In genomic region chr5:167587768-167588167, GRCh38 we compare ENCODE assay signal across 10 cellular contexts.
DNase-seq lines count a peak whose midpoint lies in the region; ATAC-seq, FAIRE-seq and TF ChIP-seq lines count a peak whose summit lies in the region.
"Had no signal": no experiment of that assay in that cellular context is flagged by ENCODE, and none has a peak within 500 bp of the region (broad histone marks: within the 10 kb centered on the region; RNA-seq: fewer than 3 reads in every experiment).

No MANE protein-coding gene starts in this region.

- H2AFZ ChIP-seq in PC-9: no peak overlapping the region

- no TSS peak for BruUV-seq in PC-9 (replicated peaks; lab: Mats Ljungman, UMichigan)

- CTCF ChIA-PET in PC-9 (lab: Charles Lee): no interaction called here

- no peaks in the 10 kb centered on the region for H3K9me2 ChIP-seq in PC-9 (ENCODE audit: insufficient read depth)

- no peaks in the 10 kb centered on the region for H4K20me1 ChIP-seq in PC-9 (ENCODE audit: insufficient read depth)

- H3K4me1 ChIP-seq in PC-9 (replicated peaks; ENCODE audit: insufficient read depth): no peaks in the 10 kb centered on the region

- no peak for FAIRE-seq in urothelium cell line (lab: Jason Lieb, UNC)

- no peaks in the 10 kb centered on the region for H3F3A ChIP-seq in PC-9 (ENCODE audit: insufficient read depth, low read depth)

- intact Hi-C loops in left ventricle myocardium superior (cut with micrococcal nuclease): no loop called here
- intact Hi-C loops in Right ventricle myocardium superior (cut with DNase I): no loop called here
- intact Hi-C loops in PC-9 (cut with micrococcal nuclease; ENCODE audit: unreplicated experiment): loop anchor here (2.0 to 5.0 kb wide), 3 partner anchors 111 to 230 kb away; no protein-coding TSS in a partner anchor

- DNase-seq in left ventricle myocardium superior (no peak), Right ventricle myocardium superior (no peak), PC-9 (peak in 1 of 2 experiments; percentile 17), fibroblast of villous mesenchyme (ENCODE audit: low read depth) (peak; percentile 22), urothelium cell line (ENCODE audit: low spot score) (peak; percentile 57), NCI-H446 (lab: John Stamatoyannopoulos, UW) (no peak)
- DNase-seq in NK-92 treated with Interleukin-12 subunit alpha and Interleukin-12 subunit beta, amount 100 ng/mL, for 24 hours (lab: John Stamatoyannopoulos, UW): no peak
- DNase-seq: effector memory CD4-positive, alpha-beta T cell; GDM1 had no signal

- H3K79me2 ChIP-seq in PC-9 (ENCODE audit: low read depth): no peaks in the 10 kb centered on the region

- no peak overlapping the region for H3K4me2 ChIP-seq in PC-9

- H3K9me3 ChIP-seq in PC-9 (ENCODE audit: insufficient read depth, low read depth): no peaks in the 10 kb centered on the region

- POLR2A ChIA-PET in PC-9 (lab: Charles Lee; ENCODE audit: unreplicated experiment): no interaction called here

- H3K36me3 ChIP-seq in PC-9 (ENCODE audit: low read depth): no peaks in the 10 kb centered on the region

- ATAC-seq in left ventricle myocardium superior (peak; percentile 39), Right ventricle myocardium superior (ENCODE audit: poor library complexity) (no peak), GM21723 (IDR thresholded peaks at IDR 0.05; ENCODE audit: unreplicated experiment) (no peak)

- H3K27ac ChIP-seq in PC-9: no peak overlapping the region

- H3K27me3 ChIP-seq in PC-9 (ENCODE audit: insufficient read depth, low read depth): no peaks in the 10 kb centered on the region

- no peak overlapping the region for H3K4me3 ChIP-seq in PC-9
- no peak overlapping the region for H3K4me3 ChIP-seq in fibroblast of villous mesenchyme (ENCODE audit: low read depth, low read length)

- TF ChIP-seq CTCF in PC-9 (conservative IDR thresholded peaks at IDR 0.05) (peak; percentile 60), fibroblast of villous mesenchyme (IDR thresholded peaks at IDR 0.05; ENCODE audit: insufficient read depth, low read depth, low read length) (peak; percentile 69)

Comparison
In these comparisons a context has a peak if more than half of its experiments do, and no peak if none do; other contexts are left out.
1. DNase-seq: peak in fibroblast of villous mesenchyme (single experiment) and urothelium cell line (single experiment); none in left ventricle myocardium superior (single experiment), Right ventricle myocardium superior (single experiment), NCI-H446 (0 of 2) and NK-92 treated with Interleukin-12 subunit alpha and Interleukin-12 subunit beta, amount 100 ng/mL, for 24 hours (single experiment).